Comparison of ENCODE assay signal across 9 cellular contexts in the genomic region with DNA sequence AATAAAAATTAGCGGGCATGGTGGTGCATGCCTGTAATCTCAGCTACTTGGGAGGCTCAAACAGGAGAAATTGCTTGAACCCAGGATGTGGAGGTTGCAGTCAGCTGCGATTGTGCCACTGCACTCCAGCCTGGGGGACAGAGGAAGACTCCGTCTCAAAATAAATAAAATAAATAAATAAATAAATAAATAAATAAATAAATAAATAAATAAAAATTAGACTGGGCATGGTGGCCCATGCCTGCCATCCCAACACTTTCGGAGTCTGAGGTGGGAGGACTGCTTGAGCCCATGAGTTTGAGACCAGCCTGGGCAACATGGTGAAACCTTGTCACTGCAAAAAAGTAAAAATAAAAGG. TPM values are rescaled to one million over a fixed set of nuclear protein-coding genes. Genes with fewer than 3 reads are reported as not detected.
A peak's percentile ranks its signal among the peaks of the same experiment; 100 is the strongest.
DNase-seq lines count a peak whose midpoint lies in the region; ATAC-seq and TF ChIP-seq lines count a peak whose summit lies in the region.
"Not testable (repeated sequence)": the region's sequence is repeated elsewhere in the genome, so short reads cannot be mapped to it uniquely, and the experiment has no call there.
"Had no signal": no experiment of that assay in that cellular context is flagged by ENCODE, and none has a peak within 500 bp of the region (broad histone marks: within the 10 kb centered on the region; RNA-seq: fewer than 3 reads in every experiment).

No MANE protein-coding gene starts in this region.

- POLR2A ChIA-PET in CD4-positive, alpha-beta T cell (lab: Charles Lee): interaction anchor here (0.9 to 20.9 kb wide), 5 partner anchors 11 to 73 kb away, joined by 3 to 543 read pairs (median 4); a partner anchor contains a TSS
- POLR2A ChIA-PET in activated CD4-positive, alpha-beta T cell treated with anti-CD3 and anti-CD28 coated beads for 36 hours (lab: Charles Lee): interaction anchor here (1.1 kb wide), 1 partner anchor 13 kb away, joined by 3 read pairs; no protein-coding TSS in a partner anchor

- ATAC-seq in CD4-positive, alpha-beta T cell (ENCODE audit: poor library complexity); activated CD4-positive, alpha-beta T cell treated with anti-CD3 and anti-CD28 coated beads for 36 hours; activated T-helper 17 cell treated with anti-CD3 and anti-CD28 coated beads, Interleukin-2, amount 50 U/mL, for 72 hours (replicated peaks); central memory CD8-positive, alpha-beta T cell (replicated peaks; ENCODE audit: extremely low read depth, poor library complexity, severe bottlenecking); stimulated activated memory B cell treated with anti-CD40 and anti-IgM and Interleukin-4, amounts not matched to agents 10 μg/mL and 1 μg/mL and 100 μg/mL, for 72 hours: not testable (repeated sequence)

- H3K9me3 Mint-ChIP-seq in CD4-positive, alpha-beta T cell; activated CD4-positive, alpha-beta T cell treated with anti-CD3 and anti-CD28 coated beads for 36 hours (ENCODE audit: low read depth); activated T-helper 17 cell treated with anti-CD3 and anti-CD28 coated beads, Interleukin-2, amount 50 U/mL, for 72 hours; central memory CD8-positive, alpha-beta T cell; stimulated activated memory B cell treated with anti-CD40 and anti-IgM and Interleukin-4, amounts not matched to agents 10 μg/mL and 1 μg/mL and 100 μg/mL, for 72 hours: not testable (repeated sequence)

- not testable (repeated sequence) for H3K4me3 Mint-ChIP-seq in CD4-positive, alpha-beta T cell; activated CD4-positive, alpha-beta T cell treated with anti-CD3 and anti-CD28 coated beads for 36 hours; stimulated activated memory B cell treated with anti-CD40 and anti-IgM and Interleukin-4, amounts not matched to agents 10 μg/mL and 1 μg/mL and 100 μg/mL, for 72 hours
- peak overlapping the region; percentile 62 for H3K4me3 Mint-ChIP-seq in activated T-helper 17 cell treated with anti-CD3 and anti-CD28 coated beads, Interleukin-2, amount 50 U/mL, for 72 hours
- H3K4me3 Mint-ChIP-seq in central memory CD8-positive, alpha-beta T cell: peak overlapping the region; percentile 51

- CTCF ChIA-PET in CD4-positive, alpha-beta T cell (lab: Charles Lee): interaction anchor here (1.8 to 7.5 kb wide), 2 partner anchors 14 to 23 kb away, joined by 8 to 40 read pairs; no protein-coding TSS in a partner anchor
- CTCF ChIA-PET in activated CD4-positive, alpha-beta T cell treated with anti-CD3 and anti-CD28 coated beads for 36 hours (lab: Charles Lee): interaction anchor here (2.5 kb wide), 1 partner anchor 15 kb away, joined by 9 read pairs; no protein-coding TSS in a partner anchor

- H3K36me3 ChIP-seq in KOPT-K1 (ENCODE audit: insufficient read depth, low read length): peaks cover 37% of the 10 kb centered on the region

- H3K27me3 ChIP-seq in CD4-positive, alpha-beta T cell (ENCODE audit: control insufficient read depth, insufficient read depth, low read length): not testable (repeated sequence)

- not testable (repeated sequence) for DNase-seq in CD4-positive, alpha-beta T cell; activated CD4-positive, alpha-beta T cell treated with anti-CD3 and anti-CD28 coated beads for 36 hours; central memory CD8-positive, alpha-beta T cell (ENCODE audit: low spot score in 2 of 2)

- not testable (repeated sequence) for TF ChIP-seq CTCF in CD4-positive, alpha-beta T cell (IDR thresholded peaks at IDR 0.05)

- H3K27me3 Mint-ChIP-seq in CD4-positive, alpha-beta T cell; activated CD4-positive, alpha-beta T cell treated with anti-CD3 and anti-CD28 coated beads for 36 hours; activated T-helper 17 cell treated with anti-CD3 and anti-CD28 coated beads, Interleukin-2, amount 50 U/mL, for 72 hours; central memory CD8-positive, alpha-beta T cell; stimulated activated memory B cell treated with anti-CD40 and anti-IgM and Interleukin-4, amounts not matched to agents 10 μg/mL and 1 μg/mL and 100 μg/mL, for 72 hours: not testable (repeated sequence)

- peaks cover 51% of the 10 kb centered on the region for H3K4me1 Mint-ChIP-seq in CD4-positive, alpha-beta T cell (ENCODE audit: low read depth)
- peaks cover 52% of the 10 kb centered on the region for H3K4me1 Mint-ChIP-seq in activated CD4-positive, alpha-beta T cell treated with anti-CD3 and anti-CD28 coated beads for 36 hours
- peaks cover 29% of the 10 kb centered on the region for H3K4me1 Mint-ChIP-seq in activated T-helper 17 cell treated with anti-CD3 and anti-CD28 coated beads, Interleukin-2, amount 50 U/mL, for 72 hours
- peaks cover 43% of the 10 kb centered on the region for H3K4me1 Mint-ChIP-seq in central memory CD8-positive, alpha-beta T cell
- H3K4me1 Mint-ChIP-seq in stimulated activated memory B cell treated with anti-CD40 and anti-IgM and Interleukin-4, amounts not matched to agents 10 μg/mL and 1 μg/mL and 100 μg/mL, for 72 hours: peaks cover 29% of the 10 kb centered on the region

- not testable (repeated sequence) for H3K9me3 ChIP-seq in CD4-positive, alpha-beta T cell (ENCODE audit: control insufficient read depth, low read length); KOPT-K1 (ENCODE audit: insufficient read depth, low read length, poor library complexity, severe bottlenecking)

- intact Hi-C loops in CD4-positive, alpha-beta T cell (cut with DNase I, micrococcal nuclease): loop anchor here (1.0 to 5.0 kb wide), 2 partner anchors 13 to 69 kb away; no protein-coding TSS in a partner anchor
- intact Hi-C loops in activated CD4-positive, alpha-beta T cell treated with anti-CD3 and anti-CD28 coated beads for 36 hours (cut with DNase I, micrococcal nuclease): loop anchor here in 1 of 2 experiments (10.0 kb wide), 1 partner anchor 328 kb away; a partner anchor contains a TSS

- H3K36me3 Mint-ChIP-seq in CD4-positive, alpha-beta T cell (ENCODE audit: low read depth): peaks cover 42% of the 10 kb centered on the region
- H3K36me3 Mint-ChIP-seq in activated CD4-positive, alpha-beta T cell treated with anti-CD3 and anti-CD28 coated beads for 36 hours (ENCODE audit: low read depth): peaks cover 33% of the 10 kb centered on the region
- peaks cover 65% of the 10 kb centered on the region for H3K36me3 Mint-ChIP-seq in activated T-helper 17 cell treated with anti-CD3 and anti-CD28 coated beads, Interleukin-2, amount 50 U/mL, for 72 hours (ENCODE audit: low read depth)
- peaks cover 52% of the 10 kb centered on the region for H3K36me3 Mint-ChIP-seq in central memory CD8-positive, alpha-beta T cell (ENCODE audit: insufficient read depth)
- peaks cover 12% of the 10 kb centered on the region for H3K36me3 Mint-ChIP-seq in stimulated activated memory B cell treated with anti-CD40 and anti-IgM and Interleukin-4, amounts not matched to agents 10 μg/mL and 1 μg/mL and 100 μg/mL, for 72 hours

- H3K27ac ChIP-seq in CD4-positive, alpha-beta T cell (ENCODE audit: low read depth, low read length): peak overlapping the region; percentile 69
- peak overlapping the region; percentile 76 for H3K27ac ChIP-seq in KOPT-K1 (ENCODE audit: low read depth, low read length, poor library complexity, severe bottlenecking)

- peak overlapping the region; percentile 88 for H3K27ac Mint-ChIP-seq in CD4-positive, alpha-beta T cell
- peak overlapping the region; percentile 90 for H3K27ac Mint-ChIP-seq in activated CD4-positive, alpha-beta T cell treated with anti-CD3 and anti-CD28 coated beads for 36 hours
- H3K27ac Mint-ChIP-seq in activated T-helper 17 cell treated with anti-CD3 and anti-CD28 coated beads, Interleukin-2, amount 50 U/mL, for 72 hours: not testable (repeated sequence)
- peak overlapping the region; percentile 91 for H3K27ac Mint-ChIP-seq in central memory CD8-positive, alpha-beta T cell (ENCODE audit: low read depth)
- peak overlapping the region; percentile 42 for H3K27ac Mint-ChIP-seq in stimulated activated memory B cell treated with anti-CD40 and anti-IgM and Interleukin-4, amounts not matched to agents 10 μg/mL and 1 μg/mL and 100 μg/mL, for 72 hours

RNA-seq across cellular contexts. Expression of a gene that starts 12.2 kb away (rescaled TPM):
- 100 to 1,000 TPM; 187 to 188 TPM for total RNA-seq in CD4-positive, alpha-beta T cell
- 100 to 1,000 TPM; 179 to 220 TPM for total RNA-seq in activated CD4-positive, alpha-beta T cell treated with anti-CD3 and anti-CD28 coated beads for 36 hours
- total RNA-seq in activated T-helper 17 cell treated with anti-CD3 and anti-CD28 coated beads, Interleukin-2, amount 50 U/mL, for 72 hours: 100 to 1,000 TPM; 228 to 323 TPM
- total RNA-seq: MCF 10A, RPMI7951 had no signal

RNA-seq across cellular contexts. Expression of a gene that starts 16.2 kb away (rescaled TPM):
- under 1 TPM; 0.38 to 0.45 TPM for total RNA-seq in CD4-positive, alpha-beta T cell
- total RNA-seq in activated CD4-positive, alpha-beta T cell treated with anti-CD3 and anti-CD28 coated beads for 36 hours: under 1 TPM; 0.72 to 0.82 TPM
- total RNA-seq in activated T-helper 17 cell treated with anti-CD3 and anti-CD28 coated beads, Interleukin-2, amount 50 U/mL, for 72 hours: 1 to 10 TPM in 1 of 2 donors, under 1 TPM in 1; 0.99 to 1.1 TPM
- total RNA-seq: HT-29, MCF 10A, RPMI7951 had no signal

RNA-seq across cellular contexts. Expression of a gene that starts 28.7 kb away (rescaled TPM):
- 10 to 100 TPM; 56.9 to 61.0 TPM for total RNA-seq in CD4-positive, alpha-beta T cell
- 100 to 1,000 TPM; 132 to 146 TPM for total RNA-seq in activated CD4-positive, alpha-beta T cell treated with anti-CD3 and anti-CD28 coated beads for 36 hours
- 100 to 1,000 TPM; 171 to 199 TPM for total RNA-seq in activated T-helper 17 cell treated with anti-CD3 and anti-CD28 coated beads, Interleukin-2, amount 50 U/mL, for 72 hours

RNA-seq across cellular contexts. Expression of a gene that starts 41.0 kb away (rescaled TPM):
- 100 to 1,000 TPM; 103 to 110 TPM for total RNA-seq in CD4-positive, alpha-beta T cell
- 100 to 1,000 TPM; 299 to 349 TPM for total RNA-seq in activated CD4-positive, alpha-beta T cell treated with anti-CD3 and anti-CD28 coated beads for 36 hours
- total RNA-seq in activated T-helper 17 cell treated with anti-CD3 and anti-CD28 coated beads, Interleukin-2, amount 50 U/mL, for 72 hours: 100 to 1,000 TPM; 203 to 303 TPM

RNA-seq across cellular contexts. Expression of a gene that starts 41.1 kb away (rescaled TPM):
- total RNA-seq in CD4-positive, alpha-beta T cell: 10 to 100 TPM; 11.5 to 12.8 TPM
- total RNA-seq in activated CD4-positive, alpha-beta T cell treated with anti-CD3 and anti-CD28 coated beads for 36 hours: 1 to 10 TPM; 7.3 to 8.2 TPM
- total RNA-seq in activated T-helper 17 cell treated with anti-CD3 and anti-CD28 coated beads, Interleukin-2, amount 50 U/mL, for 72 hours: 10 to 100 TPM; 11.4 to 12.9 TPM
